In genomic region chr21:36257657-36258056, GRCh38 we compare ENCODE assay signal across 29 cellular contexts.
DNase-seq lines count a peak whose midpoint lies in the region; ATAC-seq, FAIRE-seq and TF ChIP-seq lines count a peak whose summit lies in the region.
"Had no signal": no experiment of that assay in that cellular context is flagged by ENCODE, and none has a peak within 500 bp of the region (broad histone marks: within the 10 kb centered on the region; RNA-seq: fewer than 3 reads in every experiment).

No MANE protein-coding gene starts in this region.

- no peak for TF ChIP-seq EP300 in GM12878 (IDR thresholded peaks at IDR 0.05; ENCODE audit: borderline replicate concordance in 1 of 2, control insufficient read depth in 1 of 2, low read depth in 2 of 2, low read length in 2 of 2)

- TF ChIP-seq RAD21 in GM12878 (IDR thresholded peaks at IDR 0.05; ENCODE audit: insufficient read depth, low read depth, low read length), result no peak

- in situ Hi-C loops in GM12878 (cut with MboI), result no loop called here

- no peak for DNase-seq in natural killer cell treated with Interleukin-12 subunit alpha and Interleukin-12 subunit beta and Interleukin-15 and Interleukin-18, amount 100 ng/mL, for 72 hours (ENCODE audit: low spot score)
- DNase-seq in natural killer cell (no peak), HTR-8/SVneo (ENCODE audit: insufficient read length, low spot score) (no peak), GM12878 (ENCODE audit: low read depth, low spot score) (no peak), body of pancreas (no peak), glomerular visceral epithelial cell (ENCODE audit: extremely low spot score) (no peak)
- no peak for DNase-seq in stimulated activated naive B cell treated with anti-CD40 and anti-IgM and Interleukin-4, amounts not matched to agents 10 μg/mL and 1 μg/mL and 100 μg/mL, for 72 hours
- DNase-seq: Calu3; CD8-positive, alpha-beta T cell; DMS79 treated with DMSO at 0.1 percent for 48 hours; GF-D8; H9; NCI-H1048; NCI-H1417; NCI-H1694; NCI-H2029 treated with DMSO at 0.1 percent for 48 hours; NCI-H446 treated with DMSO at 0.1 percent for 48 hours; NCI-H526; NCI-H82; NK-92 treated with Interleukin-12 subunit alpha and Interleukin-12 subunit beta, amount 100 ng/mL, for 24 hours; PC-3; SK-N-SH; SW 1271 had no signal

- no peak overlapping the region for H3K4me2 ChIP-seq in GM12878 (ENCODE audit: control insufficient read depth, insufficient read depth)
- H3K4me2 ChIP-seq: BLaER1 treated with 17β-estradiol and CSF1 and Interleukin-3, amounts not matched to agents 10 nM and 100 nM; GM23338; KMS-11; SK-N-SH had no signal

- CTCF ChIA-PET in GM12878 (lab: Yijun Ruan, JAX), result no interaction called here

- TF ChIP-seq POLR2A in GM12878 (IDR thresholded peaks at IDR 0.05; ENCODE audit: low read depth, low read length) (no peak), body of pancreas (IDR thresholded peaks at IDR 0.05) (no peak)

- no peaks in the 10 kb centered on the region for H3K27me3 Mint-ChIP-seq in natural killer cell treated with Interleukin-12 subunit alpha and Interleukin-12 subunit beta and Interleukin-15 and Interleukin-18, amount 100 ng/mL, for 72 hours
- H3K27me3 Mint-ChIP-seq in natural killer cell (ENCODE audit: low read depth in 2 of 2), result no peaks in the 10 kb centered on the region
- no peaks in the 10 kb centered on the region for H3K27me3 Mint-ChIP-seq in stimulated activated naive B cell treated with anti-CD40 and anti-IgM and Interleukin-4, amounts not matched to agents 10 μg/mL and 1 μg/mL and 100 μg/mL, for 72 hours

- peak overlapping the region in 1 of 2 donors; percentile 4 for H3K27ac Mint-ChIP-seq in natural killer cell treated with Interleukin-12 subunit alpha and Interleukin-12 subunit beta and Interleukin-15 and Interleukin-18, amount 100 ng/mL, for 72 hours
- H3K27ac Mint-ChIP-seq in natural killer cell, result peak overlapping the region in 1 of 2 donors; percentile 2
- peak overlapping the region; percentile 1 for H3K27ac Mint-ChIP-seq in stimulated activated naive B cell treated with anti-CD40 and anti-IgM and Interleukin-4, amounts not matched to agents 10 μg/mL and 1 μg/mL and 100 μg/mL, for 72 hours
- H3K27ac Mint-ChIP-seq: CD8-positive, alpha-beta T cell; GM23338; H9 had no signal

- H3K9ac ChIP-seq in GM12878 (ENCODE audit: control insufficient read depth, insufficient read depth, low read length), result no peak overlapping the region
- H3K9ac ChIP-seq: BLaER1 treated with 17β-estradiol and CSF1 and Interleukin-3, amounts not matched to agents 10 nM and 100 nM; KMS-11; SK-N-SH had no signal

- H3K27me3 ChIP-seq in GM12878 (replicated peaks in 1 of 2; ENCODE audit: control insufficient read depth in 2 of 2, insufficient read depth in 2 of 2, low read length in 1 of 2) (no peaks in the 10 kb centered on the region), body of pancreas (no peaks in the 10 kb centered on the region)
- H3K27me3 ChIP-seq: BLaER1 treated with 17β-estradiol and CSF1 and Interleukin-3, amounts not matched to agents 10 nM and 100 nM had no signal

- H3K79me2 ChIP-seq in GM12878 (ENCODE audit: control insufficient read depth, insufficient read depth, low read length), result no peaks in the 10 kb centered on the region

- SMC1A ChIA-PET in GM12878 (lab: Charles Lee; ENCODE audit: uncharacterized antibody, unreplicated experiment), result interaction anchor here (1.3 kb wide), 1 partner anchor 65 kb away, joined by 3 read pairs; no protein-coding TSS in a partner anchor

- H3K36me3 Mint-ChIP-seq in natural killer cell treated with Interleukin-12 subunit alpha and Interleukin-12 subunit beta and Interleukin-15 and Interleukin-18, amount 100 ng/mL, for 72 hours, result no peaks in the 10 kb centered on the region
- H3K36me3 Mint-ChIP-seq in natural killer cell, result peaks cover 7% of the 10 kb centered on the region
- H3K36me3 Mint-ChIP-seq in stimulated activated naive B cell treated with anti-CD40 and anti-IgM and Interleukin-4, amounts not matched to agents 10 μg/mL and 1 μg/mL and 100 μg/mL, for 72 hours, result peaks cover 48 to 61% of the 10 kb centered on the region in 2 donors

- H3K4me3 ChIP-seq in GM12878 (no peak overlapping the region), body of pancreas (no peak overlapping the region)
- H3K4me3 ChIP-seq: BLaER1 treated with 17β-estradiol and CSF1 and Interleukin-3, amounts not matched to agents 10 nM and 100 nM; GM23338 had no signal

- no peaks in the 10 kb centered on the region for H4K20me1 ChIP-seq in GM12878 (ENCODE audit: control insufficient read depth, insufficient read depth)
- H4K20me1 ChIP-seq: BLaER1 treated with 17β-estradiol and CSF1 and Interleukin-3, amounts not matched to agents 10 nM and 100 nM had no signal

- H3K4me3 Mint-ChIP-seq in natural killer cell treated with Interleukin-12 subunit alpha and Interleukin-12 subunit beta and Interleukin-15 and Interleukin-18, amount 100 ng/mL, for 72 hours, result peak overlapping the region; percentile 2
- H3K4me3 Mint-ChIP-seq in natural killer cell, result no peak overlapping the region
- H3K4me3 Mint-ChIP-seq in stimulated activated naive B cell treated with anti-CD40 and anti-IgM and Interleukin-4, amounts not matched to agents 10 μg/mL and 1 μg/mL and 100 μg/mL, for 72 hours, result no peak overlapping the region
- H3K4me3 Mint-ChIP-seq: CD8-positive, alpha-beta T cell; GM23338; H9 had no signal

- no TSS peak for BruUV-seq in GM12878 (replicated peaks; lab: Mats Ljungman, UMichigan)

- no peak overlapping the region for H2AFZ ChIP-seq in GM12878 (ENCODE audit: control insufficient read depth, low read depth, low read length)
- H2AFZ ChIP-seq: GM23338 had no signal

- intact Hi-C loops in natural killer cell (cut with micrococcal nuclease) (no loop called here), GM12878 (cut with micrococcal nuclease; ENCODE audit: unreplicated experiment) (no loop called here), body of pancreas (cut with DNase I) (no loop called here)

- RAD21 ChIA-PET in GM12878 (lab: Charles Lee; ENCODE audit: unreplicated experiment), result no interaction called here

- H3K36me3 ChIP-seq in GM12878 (ENCODE audit: control insufficient read depth in 2 of 2, insufficient read depth in 2 of 2, low read length in 1 of 2) (no peaks in the 10 kb centered on the region), body of pancreas (replicated peaks in 1 of 2; ENCODE audit: insufficient read depth in 1 of 2, low read depth in 2 of 2) (no peaks in the 10 kb centered on the region)

- WGBS in GM12878 (ENCODE audit: insufficient coverage, insufficient replicate concordance, low lambda C conversion rate, missing lambda C conversion rate), result 94% methylated on average over 1 of the region's 1 CpG
- 43 to 47% methylated on average over 1 of the region's 1 CpG for WGBS in body of pancreas, 2 donors

- H3K4me1 ChIP-seq in GM12878 (ENCODE audit: control insufficient read depth, insufficient read depth, low read length) (peaks cover 27% of the 10 kb centered on the region), body of pancreas (peaks cover 7% of the 10 kb centered on the region)

- no peak for ATAC-seq in natural killer cell treated with Interleukin-12 subunit alpha and Interleukin-12 subunit beta and Interleukin-15 and Interleukin-18, amount 100 ng/mL, for 72 hours
- ATAC-seq in natural killer cell (no peak), GM12878 (no peak), body of pancreas (no peak), GM18502 (IDR thresholded peaks at IDR 0.05; ENCODE audit: poor library complexity, unreplicated experiment) (no peak)
- ATAC-seq in stimulated activated naive B cell treated with anti-CD40 and anti-IgM and Interleukin-4, amounts not matched to agents 10 μg/mL and 1 μg/mL and 100 μg/mL, for 72 hours (replicated peaks), result no peak
- ATAC-seq: CD8-positive, alpha-beta T cell; GM23338; PC-3 had no signal

- FAIRE-seq in HTR-8/SVneo (lab: Jason Lieb, UNC) (peak; percentile 88), GM12878 (lab: Jason Lieb, UNC) (no peak)
- FAIRE-seq: A204.1, GM18507 had no signal

- H3K4me1 Mint-ChIP-seq in natural killer cell treated with Interleukin-12 subunit alpha and Interleukin-12 subunit beta and Interleukin-15 and Interleukin-18, amount 100 ng/mL, for 72 hours (ENCODE audit: low read depth in 2 of 2), result peaks cover 20 to 21% of the 10 kb centered on the region in 2 donors
- peaks cover 19% of the 10 kb centered on the region in 2 donors for H3K4me1 Mint-ChIP-seq in natural killer cell
- peaks cover 56 to 92% of the 10 kb centered on the region in 2 donors for H3K4me1 Mint-ChIP-seq in stimulated activated naive B cell treated with anti-CD40 and anti-IgM and Interleukin-4, amounts not matched to agents 10 μg/mL and 1 μg/mL and 100 μg/mL, for 72 hours

- POLR2A ChIA-PET in GM12878 (lab: Charles Lee), result no interaction called here

- no peaks in the 10 kb centered on the region for H3K9me3 Mint-ChIP-seq in natural killer cell treated with Interleukin-12 subunit alpha and Interleukin-12 subunit beta and Interleukin-15 and Interleukin-18, amount 100 ng/mL, for 72 hours
- H3K9me3 Mint-ChIP-seq in natural killer cell, result no peaks in the 10 kb centered on the region
- no peaks in the 10 kb centered on the region for H3K9me3 Mint-ChIP-seq in stimulated activated naive B cell treated with anti-CD40 and anti-IgM and Interleukin-4, amounts not matched to agents 10 μg/mL and 1 μg/mL and 100 μg/mL, for 72 hours
- H3K9me3 Mint-ChIP-seq: CD8-positive, alpha-beta T cell; GM23338; H9 had no signal

- no peak for TF ChIP-seq CTCF in natural killer cell (IDR thresholded peaks at IDR 0.05)
- TF ChIP-seq CTCF in GM12878 (IDR thresholded peaks at IDR 0.05 in 2 of 3, conservative IDR thresholded peaks at IDR 0.05 in 1 of 3; ENCODE audit: control insufficient read depth in 2 of 3, extremely low read depth in 1 of 3, insufficient read depth in 1 of 3, low read depth in 3 of 3, low read length in 3 of 3), result no peak
- TF ChIP-seq CTCF in body of pancreas (IDR thresholded peaks at IDR 0.05), result no peak

- H3K27ac ChIP-seq in GM12878 (ENCODE audit: control insufficient read depth, insufficient read depth), result no peak overlapping the region
- no peak overlapping the region for H3K27ac ChIP-seq in body of pancreas
- H3K27ac ChIP-seq: BLaER1 treated with 17β-estradiol and CSF1 and Interleukin-3, amounts not matched to agents 10 nM and 100 nM; KMS-11 had no signal

- no peaks in the 10 kb centered on the region for H3K9me3 ChIP-seq in GM12878 (replicated peaks; ENCODE audit: control insufficient read depth, insufficient read depth, low read length)
- H3K9me3 ChIP-seq in body of pancreas, result no peaks in the 10 kb centered on the region
- H3K9me3 ChIP-seq: BLaER1 treated with 17β-estradiol and CSF1 and Interleukin-3, amounts not matched to agents 10 nM and 100 nM; SK-N-SH had no signal

TF ChIP-seq in GM12878, 131 proteins besides CTCF, POLR2A, EP300 and RAD21 (continues in another document):
- peak; percentile 74 for TF ChIP-seq HDGF (IDR thresholded peaks at IDR 0.05)
